Comparison of ENCODE assay signal across 31 cellular contexts in genomic region chr14:97270308-97270707, GRCh38.
DNase-seq lines count a peak whose midpoint lies in the region; ATAC-seq, FAIRE-seq and TF ChIP-seq lines count a peak whose summit lies in the region.
"Had no signal": no experiment of that assay in that cellular context is flagged by ENCODE, and none has a peak within 500 bp of the region (broad histone marks: within the 10 kb centered on the region; RNA-seq: fewer than 3 reads in every experiment).

No MANE protein-coding gene starts in this region.

- FAIRE-seq in HepG2 (lab: Jason Lieb, UNC) (no peak), small intestine (lab: Jason Lieb, UNC) (no peak)
- FAIRE-seq: A204.1, GM12878, K562 had no signal

- H3F3A ChIP-seq in neural progenitor cell (ENCODE audit: low read depth), result no peaks in the 10 kb centered on the region

- no peak overlapping the region for H3K4me3 Mint-ChIP-seq in neural progenitor cell
- H3K4me3 Mint-ChIP-seq: CD4-positive, alpha-beta memory T cell; HFFc6 had no signal

- DNase-seq in RWPE2 (ENCODE audit: low spot score) (no peak), epithelial cell of proximal tubule (ENCODE audit: low read depth) (peak; percentile 89), HepG2 (ENCODE audit: low spot score) (peak; percentile 5), small intestine (peak; percentile 37), AG08395 (ENCODE audit: low spot score) (no peak), neural progenitor cell (ENCODE audit: low spot score) (no peak), DMS153 treated with DMSO at 0.1 percent for 48 hours (lab: John Stamatoyannopoulos, UW; ENCODE audit: unreplicated experiment) (no peak)
- DNase-seq: C1 segment of cervical spinal cord; CD4-positive, alpha-beta memory T cell; COR-L47; DMS79; EL; GDM1; GOT3; HFFc6; Kasumi-1; MV-4-11; NCI-H1105; NCI-H1436 treated with DMSO at 0.1 percent for 48 hours; NCI-H1930; NCI-H2107; NCI-H524; NCI-H774; SJCRH30 had no signal

- H3K9me3 Mint-ChIP-seq in neural progenitor cell, result no peaks in the 10 kb centered on the region
- H3K9me3 Mint-ChIP-seq: CD4-positive, alpha-beta memory T cell had no signal

- POLR2A ChIA-PET in HepG2 (lab: Yijun Ruan, JAX), result no interaction called here

- TF ChIP-seq CTCF in RWPE2 (IDR thresholded peaks at IDR 0.05; ENCODE audit: poor library complexity, severe bottlenecking), result no peak
- TF ChIP-seq CTCF in epithelial cell of proximal tubule (conservative IDR thresholded peaks at IDR 0.05; ENCODE audit: low read depth, low read length), result no peak
- no peak for TF ChIP-seq CTCF in HepG2 (CRISPR knock-in tag; IDR thresholded peaks at IDR 0.05)
- TF ChIP-seq CTCF in neural progenitor cell (IDR thresholded peaks at IDR 0.05), result no peak

- H3K27ac ChIP-seq in RWPE2 (ENCODE audit: poor library complexity, severe bottlenecking) (no peak overlapping the region), HepG2 (ENCODE audit: extremely low read length, insufficient read depth, low read length) (no peak overlapping the region), small intestine (ENCODE audit: low read depth in 1 of 2, low read length in 1 of 2) (no peak overlapping the region), neural progenitor cell (no peak overlapping the region)
- H3K27ac ChIP-seq: HL-60, SJCRH30 had no signal

- intact Hi-C loops in HepG2 (cut with micrococcal nuclease; ENCODE audit: unreplicated experiment), result no loop called here

- H3K9me3 ChIP-seq in RWPE2 (ENCODE audit: severe bottlenecking) (no peaks in the 10 kb centered on the region), HepG2 (ENCODE audit: low read length) (no peaks in the 10 kb centered on the region), small intestine (ENCODE audit: control insufficient read depth, low read depth) (no peaks in the 10 kb centered on the region), neural progenitor cell (ENCODE audit: low read depth) (no peaks in the 10 kb centered on the region)
- H3K9me3 ChIP-seq: HAP-1, SJCRH30 had no signal

- H2AFZ ChIP-seq in HepG2 (ENCODE audit: low read length), result no peak overlapping the region
- H2AFZ ChIP-seq in neural progenitor cell (replicated peaks), result no peak overlapping the region

- H3K4me3 ChIP-seq in RWPE2 (ENCODE audit: severe bottlenecking), result no peak overlapping the region
- H3K4me3 ChIP-seq in epithelial cell of proximal tubule (ENCODE audit: low read depth, low read length), result no peak overlapping the region
- no peak overlapping the region for H3K4me3 ChIP-seq in HepG2 (replicated peaks in 1 of 3; ENCODE audit: insufficient read depth in 1 of 3, low read depth in 2 of 3, low read length in 3 of 3)
- no peak overlapping the region for H3K4me3 ChIP-seq in small intestine (ENCODE audit: low read depth in 1 of 2, low read length in 2 of 2)
- no peak overlapping the region for H3K4me3 ChIP-seq in neural progenitor cell
- H3K4me3 ChIP-seq: GM12878, HAP-1, K562, SJCRH30 had no signal

- H3K4me1 Mint-ChIP-seq in neural progenitor cell, result peaks cover 47% of the 10 kb centered on the region
- H3K4me1 Mint-ChIP-seq: CD4-positive, alpha-beta memory T cell had no signal

- in situ Hi-C loops in HepG2 (cut with HindIII; ENCODE audit: extremely low pct_ligation_motif_present, low pct_unique_long_range_greater_than_20kb), result no loop called here

- TF ChIP-seq RAD21 in HepG2 (CRISPR knock-in tag; IDR thresholded peaks at IDR 0.05), result no peak

- peaks cover 14% of the 10 kb centered on the region for H3K27me3 ChIP-seq in RWPE2 (ENCODE audit: insufficient read depth, poor library complexity, severe bottlenecking)
- no peaks in the 10 kb centered on the region for H3K27me3 ChIP-seq in HepG2 (ENCODE audit: control insufficient read depth in 1 of 2, insufficient read depth in 2 of 2, low read length in 2 of 2)
- H3K27me3 ChIP-seq in small intestine (ENCODE audit: control insufficient read depth in 2 of 2, insufficient read depth in 2 of 2, low read length in 2 of 2), result no peaks in the 10 kb centered on the region
- no peaks in the 10 kb centered on the region for H3K27me3 ChIP-seq in neural progenitor cell
- H3K27me3 ChIP-seq: SJCRH30 had no signal

- H4K20me1 ChIP-seq in HepG2 (ENCODE audit: insufficient read depth, low read length), result no peaks in the 10 kb centered on the region
- H4K20me1 ChIP-seq in neural progenitor cell (ENCODE audit: low read depth), result no peaks in the 10 kb centered on the region

- H3K36me3 ChIP-seq in RWPE2 (ENCODE audit: low read depth), result no peaks in the 10 kb centered on the region
- no peaks in the 10 kb centered on the region for H3K36me3 ChIP-seq in HepG2 (replicated peaks in 1 of 2; ENCODE audit: control insufficient read depth in 1 of 2, insufficient read depth in 2 of 2, low read length in 2 of 2)
- H3K36me3 ChIP-seq in small intestine (ENCODE audit: control insufficient read depth in 2 of 2, insufficient read depth in 2 of 2, low read length in 2 of 2), result no peaks in the 10 kb centered on the region
- no peaks in the 10 kb centered on the region for H3K36me3 ChIP-seq in neural progenitor cell
- H3K36me3 ChIP-seq: HAP-1, SJCRH30 had no signal

- no peak overlapping the region for H3K27ac Mint-ChIP-seq in neural progenitor cell
- H3K27ac Mint-ChIP-seq: CD4-positive, alpha-beta memory T cell; HFFc6 had no signal

- H3K4me1 ChIP-seq in RWPE2 (ENCODE audit: insufficient read depth, poor library complexity, severe bottlenecking) (peaks cover 19% of the 10 kb centered on the region), HepG2 (ENCODE audit: insufficient read depth, low read length) (no peaks in the 10 kb centered on the region), small intestine (ENCODE audit: control insufficient read depth in 2 of 2, insufficient read depth in 1 of 2, low read depth in 1 of 2, low read length in 1 of 2) (no peaks in the 10 kb centered on the region), neural progenitor cell (peaks cover 5% of the 10 kb centered on the region)
- H3K4me1 ChIP-seq: HAP-1, SJCRH30 had no signal

- no peak overlapping the region for H3K9ac ChIP-seq in HepG2 (ENCODE audit: insufficient read depth, low read depth, low read length)
- no peak overlapping the region for H3K9ac ChIP-seq in neural progenitor cell

- ATAC-seq in RWPE2 (ENCODE audit: low read depth) (peak; percentile 26; the same call in 1 of the 3 replicates), HepG2 (no peak)
- ATAC-seq: GM12878, K562, Right ventricle myocardium inferior, SK-N-SH treated with all-trans-retinoic acid at 6 μM for 48 hours had no signal

- TF ChIP-seq EP300 in HepG2 (IDR thresholded peaks at IDR 0.05; ENCODE audit: low read depth in 2 of 2, low read length in 2 of 2) (no peak), HepG2 (CRISPR knock-in tag; IDR thresholded peaks at IDR 0.05; ENCODE audit: borderline replicate concordance) (no peak)

- TF ChIP-seq POLR2A in HepG2 (IDR thresholded peaks at IDR 0.05; ENCODE audit: insufficient read depth in 1 of 2, low read depth in 2 of 2, low read length in 2 of 2), result no peak

- no TSS peak for BruUV-seq in HepG2 (replicated peaks; lab: Mats Ljungman, UMichigan)

- no peaks in the 10 kb centered on the region for H3K27me3 Mint-ChIP-seq in neural progenitor cell (ENCODE audit: insufficient read depth, low read depth)

- CTCF ChIA-PET in HepG2 (lab: Yijun Ruan, JAX; ENCODE audit: low intra/inter-chr PET ratio, low total read pairs), result no interaction called here

- WGBS in HepG2 (ENCODE audit: low lambda C conversion rate), result 0% methylated on average over 4 of the region's 4 CpGs
- WGBS in small intestine, 3 donors, result 12 to 58% (median 29%) methylated on average over 4 of the region's 4 CpGs

- H3K36me3 Mint-ChIP-seq in neural progenitor cell, result no peaks in the 10 kb centered on the region
- H3K36me3 Mint-ChIP-seq: CD4-positive, alpha-beta memory T cell had no signal

- H3K4me2 ChIP-seq in HepG2 (ENCODE audit: low read depth, low read length), result no peak overlapping the region
- H3K4me2 ChIP-seq in neural progenitor cell, result no peak overlapping the region

- H3K79me2 ChIP-seq in HepG2 (ENCODE audit: insufficient read depth, low read length) (no peaks in the 10 kb centered on the region), neural progenitor cell (ENCODE audit: low read depth) (no peaks in the 10 kb centered on the region)

TF ChIP-seq in HepG2, 621 proteins besides CTCF, POLR2A, EP300 and RAD21:
- TF ChIP-seq HNF4A (CRISPR knock-in tag; IDR thresholded peaks at IDR 0.05) (0 out of 2 replicates have a peak, but pooled peaks have one; percentile 9), CEBPB (IDR thresholded peaks at IDR 0.05; ENCODE audit: borderline replicate concordance, low read depth, low read length) (peak; percentile 21; the same call in 1 of the 2 replicates), ZNF619 (CRISPR knock-in tag; IDR thresholded peaks at IDR 0.05) (no peak)

Comparison
In these comparisons a context has a peak if more than half of its experiments do, and no peak if none do; other contexts are left out.
1. DNase-seq: peak in epithelial cell of proximal tubule (single experiment), HepG2 (single experiment) and small intestine (single experiment); none in RWPE2 (single experiment), AG08395 (single experiment), neural progenitor cell (single experiment) and DMS153 treated with DMSO at 0.1 percent for 48 hours (single experiment).